28 cellular contexts compared by ENCODE assay signal in genomic region chr10:124217031-124217430, GRCh38.
"Had no signal": no experiment of that assay in that cellular context is flagged by ENCODE, and none has a peak within 500 bp of the region (broad histone marks: within the 10 kb centered on the region; RNA-seq: fewer than 3 reads in every experiment).

No MANE protein-coding gene starts in this region.

- H3K79me2 ChIP-seq: parathyroid adenoma had no signal

- DNase-seq: natural killer cell; nucleus accumbens; ovary; psoas muscle; right cardiac atrium; sigmoid colon; small intestine; stimulated activated CD4-positive, alpha-beta T cell treated with anti-CD3 and anti-CD28 coated beads, Interleukin-15, amount 100 ng/mL, for 24 hours; stimulated activated CD4-positive, alpha-beta T cell treated with anti-CD3 and anti-CD28 coated beads, Interleukin-2, amount 100 ng/mL, for 24 hours; stimulated activated CD4-positive, alpha-beta T cell treated with anti-CD3 and anti-CD28 coated beads, Interleukin-2, amount 100 ng/mL, for 48 hours; stimulated activated CD4-positive, alpha-beta T cell treated with anti-CD3 and anti-CD28 coated beads, Interleukin-4, amount 100 ng/mL, for 24 hours; stimulated activated naive B cell treated with anti-CD40 and anti-IgM and Interleukin-4, amounts not matched to agents 10 μg/mL and 1 μg/mL and 100 μg/mL, for 72 hours; stimulated activated naive CD4-positive, alpha-beta T cell treated with Interleukin-2 at 50 U/mL for 16 hours; stomach; thyroid gland; trophoblast cell; upper lobe of left lung had no signal

- H3K4me1 ChIP-seq: neural progenitor cell, parathyroid adenoma, psoas muscle, right lobe of liver, sigmoid colon had no signal

- H3K27me3 ChIP-seq: neural progenitor cell, ovary, right lobe of liver, sigmoid colon, thyroid gland, tibial nerve, upper lobe of left lung, vagina had no signal

- H3K4me3 ChIP-seq: neural progenitor cell, ovary, psoas muscle, right lobe of liver, sigmoid colon, stomach, thoracic aorta, thyroid gland, tibial nerve, upper lobe of left lung, vagina had no signal

- ATAC-seq: natural killer cell; psoas muscle; right cardiac atrium; right lobe of liver; stimulated activated effector memory CD8-positive, alpha-beta T cell treated with anti-CD3 and anti-CD28 coated beads, Interleukin-12 subunit alpha, Interleukin-12 subunit beta, amount 100 ng/mL, for 72 hours; stimulated activated naive B cell treated with anti-CD40 and anti-IgM and Interleukin-4, amounts not matched to agents 10 μg/mL and 1 μg/mL and 100 μg/mL, for 72 hours had no signal

- H2AFZ ChIP-seq: neural progenitor cell, parathyroid adenoma had no signal

- H3K9me3 ChIP-seq: neutrophil, ovary, psoas muscle, right lobe of liver, sigmoid colon, stomach, thoracic aorta, thyroid gland, tibial nerve, upper lobe of left lung, vagina had no signal

- H3K36me3 Mint-ChIP-seq: natural killer cell; neural progenitor cell; stimulated activated effector memory CD8-positive, alpha-beta T cell treated with anti-CD3 and anti-CD28 coated beads, Interleukin-12 subunit alpha, Interleukin-12 subunit beta, amount 100 ng/mL, for 72 hours; stimulated activated naive B cell treated with anti-CD40 and anti-IgM and Interleukin-4, amounts not matched to agents 10 μg/mL and 1 μg/mL and 100 μg/mL, for 72 hours had no signal

- H3K4me3 Mint-ChIP-seq: natural killer cell; neural progenitor cell; stimulated activated effector memory CD8-positive, alpha-beta T cell treated with anti-CD3 and anti-CD28 coated beads, Interleukin-12 subunit alpha, Interleukin-12 subunit beta, amount 100 ng/mL, for 72 hours; stimulated activated naive B cell treated with anti-CD40 and anti-IgM and Interleukin-4, amounts not matched to agents 10 μg/mL and 1 μg/mL and 100 μg/mL, for 72 hours; stimulated activated naive CD8-positive, alpha-beta T cell treated with anti-CD3 and anti-CD28 coated beads, Interleukin-15, Interleukin-2, amounts not matched to agents 100 ng/mL and 50 ng/mL, for 24 hours had no signal

- H3K27me3 Mint-ChIP-seq: stimulated activated naive CD8-positive, alpha-beta T cell treated with anti-CD3 and anti-CD28 coated beads, Interleukin-15, Interleukin-2, amounts not matched to agents 100 ng/mL and 50 ng/mL, for 24 hours had no signal

- H3K9ac ChIP-seq: neural progenitor cell, parathyroid adenoma had no signal

- H3K9me3 Mint-ChIP-seq: natural killer cell; neural progenitor cell; stimulated activated effector memory CD8-positive, alpha-beta T cell treated with anti-CD3 and anti-CD28 coated beads, Interleukin-12 subunit alpha, Interleukin-12 subunit beta, amount 100 ng/mL, for 72 hours; stimulated activated naive B cell treated with anti-CD40 and anti-IgM and Interleukin-4, amounts not matched to agents 10 μg/mL and 1 μg/mL and 100 μg/mL, for 72 hours; stimulated activated naive CD8-positive, alpha-beta T cell treated with anti-CD3 and anti-CD28 coated beads, Interleukin-15, Interleukin-2, amounts not matched to agents 100 ng/mL and 50 ng/mL, for 24 hours had no signal

- H3K4me2 ChIP-seq: neural progenitor cell had no signal

- H3K27ac ChIP-seq: neural progenitor cell, neutrophil, ovary, parathyroid adenoma, psoas muscle, right lobe of liver, sigmoid colon, stomach, thoracic aorta, thyroid gland, tibial nerve, upper lobe of left lung, vagina had no signal

- H3K4me1 Mint-ChIP-seq: stimulated activated effector memory CD8-positive, alpha-beta T cell treated with anti-CD3 and anti-CD28 coated beads, Interleukin-12 subunit alpha, Interleukin-12 subunit beta, amount 100 ng/mL, for 72 hours had no signal

- H3K27ac Mint-ChIP-seq: natural killer cell; nephron; progenitor cell of endocrine pancreas; stimulated activated effector memory CD8-positive, alpha-beta T cell treated with anti-CD3 and anti-CD28 coated beads, Interleukin-12 subunit alpha, Interleukin-12 subunit beta, amount 100 ng/mL, for 72 hours; stimulated activated naive B cell treated with anti-CD40 and anti-IgM and Interleukin-4, amounts not matched to agents 10 μg/mL and 1 μg/mL and 100 μg/mL, for 72 hours; stimulated activated naive CD8-positive, alpha-beta T cell treated with anti-CD3 and anti-CD28 coated beads, Interleukin-15, Interleukin-2, amounts not matched to agents 100 ng/mL and 50 ng/mL, for 24 hours had no signal

- H3K36me3 ChIP-seq: neural progenitor cell, neutrophil, ovary, right lobe of liver, sigmoid colon, stomach, thoracic aorta, thyroid gland, tibial nerve, upper lobe of left lung, vagina had no signal
